ENCODE assay signal across 18 cellular contexts in the genomic region with DNA sequence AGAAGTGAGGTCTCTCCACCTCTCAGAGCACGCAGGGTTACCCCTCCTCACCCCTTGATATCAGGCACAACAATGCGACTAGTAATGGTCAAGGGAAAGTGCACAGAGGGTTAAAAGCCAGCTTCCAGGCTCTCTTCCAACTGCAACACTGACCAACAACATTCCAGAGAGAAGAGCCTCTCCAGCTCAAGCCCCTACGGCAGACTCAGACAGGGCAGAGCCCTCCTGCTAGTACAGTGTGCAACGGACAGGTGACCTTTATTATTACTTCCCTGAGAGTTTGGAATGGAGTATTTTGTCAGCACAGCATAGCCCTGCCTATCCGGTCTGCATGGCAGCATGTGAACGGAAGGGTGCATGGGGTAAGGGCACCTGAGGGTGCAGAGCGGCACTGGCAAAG.
"Had no signal": no experiment of that assay in that cellular context is flagged by ENCODE, and none has a peak within 500 bp of the region (broad histone marks: within the 10 kb centered on the region; RNA-seq: fewer than 3 reads in every experiment).

No MANE protein-coding gene starts in this region.

- DNase-seq: activated CD4-positive, alpha-beta T cell treated with anti-CD3 and anti-CD28 coated beads for 4 hours; activated CD8-positive, alpha-beta memory T cell treated with anti-CD3 and anti-CD28 coated beads, Interleukin-2, amount 50 U/mL, for 48 hours; activated CD8-positive, alpha-beta T cell treated with anti-CD3 and anti-CD28 coated beads, Interleukin-2, amount 10 ng/mL, durations not matched to agents 7 days and 5 days; activated naive CD4-positive, alpha-beta T cell treated with Interleukin-2 at 50 U/mL for 16 hours; central memory CD4-positive, alpha-beta T cell; cortex of kidney; effector CD8-positive, alpha-beta T cell; kidney; mammary epithelial cell; psoas muscle; stimulated activated CD4-positive, alpha-beta T cell treated with anti-CD3 and anti-CD28 coated beads, Interleukin-4, amount 100 ng/mL, for 1 hour; stimulated activated CD8-positive, alpha-beta memory T cell treated with anti-CD3 and anti-CD28 coated beads, Interleukin-4, amount 100 ng/mL, for 48 hours; stimulated activated naive CD8-positive, alpha-beta T cell treated with anti-CD3 and anti-CD28 coated beads, Interleukin-15, Interleukin-2, amounts not matched to agents 100 U/mL and 50 U/mL, for 24 hours; T1000; WERI-Rb-1 had no signal

- H3K9me3 Mint-ChIP-seq: activated T-helper 1 cell treated with anti-CD3 and anti-CD28 coated beads, Interleukin-12 subunit alpha, Interleukin-12 subunit beta, Interleukin-2, Interleukin-4 antibody, amounts not matched to agents 30 ng/mL and 10 ng/mL and 1 ng/mL, durations not matched to agents 14 hours and 24 hours and 36 hours; natural killer cell treated with Interleukin-12 subunit alpha and Interleukin-12 subunit beta and Interleukin-15 and Interleukin-18, amount 100 ng/mL, for 72 hours had no signal

- H3K9me3 ChIP-seq: psoas muscle, suprapubic skin had no signal

- H3K4me1 ChIP-seq: psoas muscle, suprapubic skin had no signal

- H3K36me3 Mint-ChIP-seq: natural killer cell treated with Interleukin-12 subunit alpha and Interleukin-12 subunit beta and Interleukin-15 and Interleukin-18, amount 100 ng/mL, for 72 hours had no signal

- H3K27ac Mint-ChIP-seq: activated CD8-positive, alpha-beta T cell treated with anti-CD3 and anti-CD28 coated beads, Interleukin-2, amount 10 ng/mL, durations not matched to agents 7 days and 5 days; activated T-helper 1 cell treated with anti-CD3 and anti-CD28 coated beads, Interleukin-12 subunit alpha, Interleukin-12 subunit beta, Interleukin-2, Interleukin-4 antibody, amounts not matched to agents 30 ng/mL and 10 ng/mL and 1 ng/mL, durations not matched to agents 14 hours and 24 hours and 36 hours; natural killer cell treated with Interleukin-12 subunit alpha and Interleukin-12 subunit beta and Interleukin-15 and Interleukin-18, amount 100 ng/mL, for 72 hours had no signal

- H3K4me3 Mint-ChIP-seq: activated CD8-positive, alpha-beta T cell treated with anti-CD3 and anti-CD28 coated beads, Interleukin-2, amount 10 ng/mL, durations not matched to agents 7 days and 5 days; activated T-helper 1 cell treated with anti-CD3 and anti-CD28 coated beads, Interleukin-12 subunit alpha, Interleukin-12 subunit beta, Interleukin-2, Interleukin-4 antibody, amounts not matched to agents 30 ng/mL and 10 ng/mL and 1 ng/mL, durations not matched to agents 14 hours and 24 hours and 36 hours; natural killer cell treated with Interleukin-12 subunit alpha and Interleukin-12 subunit beta and Interleukin-15 and Interleukin-18, amount 100 ng/mL, for 72 hours had no signal

- H3K27ac ChIP-seq: psoas muscle, suprapubic skin, WERI-Rb-1 had no signal

- ATAC-seq: activated CD8-positive, alpha-beta T cell treated with anti-CD3 and anti-CD28 coated beads, Interleukin-2, amount 10 ng/mL, durations not matched to agents 7 days and 5 days; psoas muscle; stimulated activated naive CD8-positive, alpha-beta T cell treated with anti-CD3 and anti-CD28 coated beads, Interleukin-15, Interleukin-2, amounts not matched to agents 100 U/mL and 50 U/mL, for 24 hours had no signal

- H3K27me3 ChIP-seq: suprapubic skin had no signal

- H3K4me3 ChIP-seq: psoas muscle, suprapubic skin had no signal
